In the genomic region with DNA sequence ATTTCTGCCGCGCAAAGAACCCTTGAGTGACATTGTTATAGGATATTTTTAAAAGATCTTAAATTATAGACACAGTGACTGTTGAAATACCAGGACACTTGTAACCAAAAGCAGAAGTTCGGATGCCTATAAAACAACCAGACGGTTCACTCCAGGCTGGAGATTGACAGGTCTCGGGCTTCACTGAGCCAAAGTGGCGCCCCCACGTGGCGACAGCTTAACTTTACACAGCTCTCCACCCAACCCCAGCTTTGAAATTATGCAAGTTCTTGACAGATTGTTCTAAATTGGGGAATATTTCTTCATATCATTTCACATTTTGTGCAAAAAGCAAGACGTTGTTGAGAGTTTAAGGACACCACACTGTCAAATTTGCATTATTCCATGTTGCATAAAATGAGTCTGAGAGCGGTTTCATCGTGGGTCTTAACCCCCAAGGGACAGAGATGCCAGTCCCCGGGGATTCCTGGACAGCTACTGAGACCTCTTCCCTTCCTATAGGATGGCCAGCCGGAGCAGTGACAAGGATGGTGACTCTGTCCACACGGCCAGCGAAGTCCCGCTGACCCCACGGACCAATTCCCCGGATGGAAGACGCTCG, we compare ENCODE assay signal across 9 cellular contexts. TPM values are rescaled to one million over a fixed set of nuclear protein-coding genes. Genes with fewer than 3 reads are reported as not detected.
DNase-seq lines count a peak whose midpoint lies in the region; ATAC-seq and TF ChIP-seq lines count a peak whose summit lies in the region.
"Had no signal": no experiment of that assay in that cellular context is flagged by ENCODE, and none has a peak within 500 bp of the region (broad histone marks: within the 10 kb centered on the region; RNA-seq: fewer than 3 reads in every experiment).

No MANE protein-coding gene starts in this region.

- H3K4me3 ChIP-seq in LNCaP clone FGC (ENCODE audit: low read depth, low read length) = no peak overlapping the region
- H3K4me3 ChIP-seq: BLaER1 had no signal

- no peak overlapping the region for H3K27ac Mint-ChIP-seq in activated CD4-positive, alpha-beta T cell treated with anti-CD3 and anti-CD28 coated beads, Interleukin-2, amount 10 ng/mL, durations not matched to agents 24 days and 14 days
- H3K27ac Mint-ChIP-seq in osteocyte (ENCODE audit: unreplicated experiment) = no peak overlapping the region

- intact Hi-C loops in activated CD4-positive, alpha-beta T cell treated with anti-CD3 and anti-CD28 coated beads, Interleukin-2, amount 10 ng/mL, durations not matched to agents 24 days and 14 days (cut with micrococcal nuclease) = loop anchor here (1.0 kb wide), 1 partner anchor 94 kb away; no protein-coding TSS in a partner anchor

- H3K4me3 Mint-ChIP-seq in activated CD4-positive, alpha-beta T cell treated with anti-CD3 and anti-CD28 coated beads, Interleukin-2, amount 10 ng/mL, durations not matched to agents 24 days and 14 days = no peak overlapping the region
- H3K4me3 Mint-ChIP-seq in osteocyte (ENCODE audit: unreplicated experiment) = no peak overlapping the region

- H3K27me3 Mint-ChIP-seq in activated CD4-positive, alpha-beta T cell treated with anti-CD3 and anti-CD28 coated beads, Interleukin-2, amount 10 ng/mL, durations not matched to agents 24 days and 14 days = peaks cover 4% of the 10 kb centered on the region
- H3K27me3 Mint-ChIP-seq in osteocyte (ENCODE audit: unreplicated experiment) = peaks cover 13% of the 10 kb centered on the region

- H3K9me3 Mint-ChIP-seq in activated CD4-positive, alpha-beta T cell treated with anti-CD3 and anti-CD28 coated beads, Interleukin-2, amount 10 ng/mL, durations not matched to agents 24 days and 14 days = no peaks in the 10 kb centered on the region
- H3K9me3 Mint-ChIP-seq in osteocyte (ENCODE audit: unreplicated experiment) = no peaks in the 10 kb centered on the region

- TF ChIP-seq CTCF in LNCaP clone FGC (IDR thresholded peaks at IDR 0.05; ENCODE audit: control insufficient read depth, extremely low read depth, insufficient read depth) (peak; percentile 70), osteocyte (IDR thresholded peaks at IDR 0.05) (peak; percentile 66)

- no peak for ATAC-seq in HG03159 (IDR thresholded peaks at IDR 0.05; ENCODE audit: unreplicated experiment)

- DNase-seq in NCI-H1417 (lab: John Stamatoyannopoulos, UW) (peak; percentile 9 to 26 (median 20)), NCI-H1417 treated with DMSO at 0.1 percent for 48 hours (lab: John Stamatoyannopoulos, UW) (no peak), LNCaP clone FGC (ENCODE audit: low read depth) (peak; percentile 45), fibroblast of the conjunctiva (ENCODE audit: low read depth) (peak; percentile 42), osteocyte (ENCODE audit: extremely low spot score, unreplicated experiment) (no peak), DMS153 (lab: John Stamatoyannopoulos, UW) (no peak)
- peak; percentile 85 for DNase-seq in activated CD4-positive, alpha-beta T cell treated with anti-CD3 and anti-CD28 coated beads, Interleukin-2, amount 10 ng/mL, durations not matched to agents 24 days and 14 days

- H3K36me3 Mint-ChIP-seq in activated CD4-positive, alpha-beta T cell treated with anti-CD3 and anti-CD28 coated beads, Interleukin-2, amount 10 ng/mL, durations not matched to agents 24 days and 14 days (ENCODE audit: low read depth) = no peaks in the 10 kb centered on the region
- no peaks in the 10 kb centered on the region for H3K36me3 Mint-ChIP-seq in osteocyte (ENCODE audit: unreplicated experiment)

- H3K4me1 Mint-ChIP-seq in activated CD4-positive, alpha-beta T cell treated with anti-CD3 and anti-CD28 coated beads, Interleukin-2, amount 10 ng/mL, durations not matched to agents 24 days and 14 days = peaks cover 2% of the 10 kb centered on the region
- peaks cover 2% of the 10 kb centered on the region for H3K4me1 Mint-ChIP-seq in osteocyte (ENCODE audit: unreplicated experiment)

RNA-seq across cellular contexts. Expression of gene SYT17, which starts 11.9 kb away (rescaled TPM):
- 1.3 and 1.9 TPM in 2 replicates for total RNA-seq in activated CD4-positive, alpha-beta T cell treated with anti-CD3 and anti-CD28 coated beads, Interleukin-2, amount 10 ng/mL, durations not matched to agents 24 days and 14 days
- total RNA-seq in osteocyte = not detected in 2 replicates

Comparison
In these comparisons a context has a peak if more than half of its experiments do, and no peak if none do; other contexts are left out.
1. DNase-seq: peak in NCI-H1417 (3 of 3), LNCaP clone FGC (single experiment), activated CD4-positive, alpha-beta T cell treated with anti-CD3 and anti-CD28 coated beads, Interleukin-2, amount 10 ng/mL, durations not matched to agents 24 days and 14 days (single experiment) and fibroblast of the conjunctiva (single experiment); none in NCI-H1417 treated with DMSO at 0.1 percent for 48 hours (single experiment), osteocyte (single experiment) and DMS153 (single experiment).